In the genomic region with DNA sequence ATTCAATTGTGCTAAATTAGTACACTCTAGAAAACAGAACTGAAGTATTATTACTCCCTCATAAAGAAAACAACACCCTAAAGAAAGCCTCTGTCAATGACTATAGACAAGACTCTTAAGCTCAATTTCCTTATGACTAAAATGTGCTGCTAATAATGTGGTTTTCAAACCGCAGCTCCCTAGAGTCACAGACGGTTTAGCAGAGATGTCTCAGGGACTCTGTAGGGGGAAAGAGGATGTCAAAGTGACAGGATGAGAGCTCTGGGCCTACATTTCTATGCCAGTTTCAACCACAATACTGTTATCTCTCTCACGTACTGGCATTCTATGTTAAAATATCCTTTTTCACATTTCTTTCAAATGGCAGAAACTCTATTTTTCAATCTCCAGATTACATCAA, we compare ENCODE assay signal across 1 cellular context.
TF ChIP-seq lines count a peak whose summit lies in the region.

No MANE protein-coding gene starts in this region.

TF ChIP-seq in HepG2, 621 proteins besides CTCF, POLR2A, EP300 and RAD21:
- no peak for TF ChIP-seq ZSCAN22 (CRISPR knock-in tag; IDR thresholded peaks at IDR 0.05)
- TF ChIP-seq, protein P1, sequence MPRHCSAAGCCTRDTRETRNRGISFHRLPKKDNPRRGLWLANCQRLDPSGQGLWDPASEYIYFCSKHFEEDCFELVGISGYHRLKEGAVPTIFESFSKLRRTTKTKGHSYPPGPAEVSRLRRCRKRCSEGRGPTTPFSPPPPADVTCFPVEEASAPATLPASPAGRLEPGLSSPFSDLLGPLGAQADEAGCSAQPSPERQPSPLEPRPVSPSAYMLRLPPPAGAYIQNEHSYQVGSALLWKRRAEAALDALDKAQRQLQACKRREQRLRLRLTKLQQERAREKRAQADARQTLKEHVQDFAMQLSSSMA (CRISPR knock-in tag; IDR thresholded peaks at IDR 0.05), result no peak
- TF ChIP-seq, protein P2, sequence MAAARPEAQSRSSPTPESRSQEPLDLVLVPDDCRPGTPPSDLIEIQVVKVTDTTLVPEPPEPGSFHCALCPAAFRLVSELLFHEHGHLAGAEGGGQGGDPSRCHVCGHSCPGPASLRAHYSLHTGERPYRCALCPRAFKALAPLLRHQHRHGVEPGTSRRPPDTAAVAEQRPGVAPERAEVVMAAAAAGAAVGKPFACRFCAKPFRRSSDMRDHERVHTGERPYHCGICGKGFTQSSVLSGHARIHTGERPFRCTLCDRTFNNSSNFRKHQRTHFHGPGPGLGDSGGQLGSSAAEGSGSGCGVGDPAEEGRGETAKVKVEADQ (CRISPR knock-in tag; IDR thresholded peaks at IDR 0.05; ENCODE audit: borderline replicate concordance), result no peak
- TF ChIP-seq NFYC (CRISPR knock-in tag; IDR thresholded peaks at IDR 0.05), result no peak
- no peak for TF ChIP-seq ZNF326 (CRISPR knock-in tag; IDR thresholded peaks at IDR 0.05; ENCODE audit: borderline replicate concordance)
- no peak for TF ChIP-seq KLF6 (CRISPR knock-in tag; IDR thresholded peaks at IDR 0.05)
- no peak for TF ChIP-seq ARNT (IDR thresholded peaks at IDR 0.05)
- TF ChIP-seq HNRNPH1 (optimal IDR thresholded peaks at IDR 0.05; ENCODE audit: low read depth, low read length), result no peak
- TF ChIP-seq, protein P3, sequence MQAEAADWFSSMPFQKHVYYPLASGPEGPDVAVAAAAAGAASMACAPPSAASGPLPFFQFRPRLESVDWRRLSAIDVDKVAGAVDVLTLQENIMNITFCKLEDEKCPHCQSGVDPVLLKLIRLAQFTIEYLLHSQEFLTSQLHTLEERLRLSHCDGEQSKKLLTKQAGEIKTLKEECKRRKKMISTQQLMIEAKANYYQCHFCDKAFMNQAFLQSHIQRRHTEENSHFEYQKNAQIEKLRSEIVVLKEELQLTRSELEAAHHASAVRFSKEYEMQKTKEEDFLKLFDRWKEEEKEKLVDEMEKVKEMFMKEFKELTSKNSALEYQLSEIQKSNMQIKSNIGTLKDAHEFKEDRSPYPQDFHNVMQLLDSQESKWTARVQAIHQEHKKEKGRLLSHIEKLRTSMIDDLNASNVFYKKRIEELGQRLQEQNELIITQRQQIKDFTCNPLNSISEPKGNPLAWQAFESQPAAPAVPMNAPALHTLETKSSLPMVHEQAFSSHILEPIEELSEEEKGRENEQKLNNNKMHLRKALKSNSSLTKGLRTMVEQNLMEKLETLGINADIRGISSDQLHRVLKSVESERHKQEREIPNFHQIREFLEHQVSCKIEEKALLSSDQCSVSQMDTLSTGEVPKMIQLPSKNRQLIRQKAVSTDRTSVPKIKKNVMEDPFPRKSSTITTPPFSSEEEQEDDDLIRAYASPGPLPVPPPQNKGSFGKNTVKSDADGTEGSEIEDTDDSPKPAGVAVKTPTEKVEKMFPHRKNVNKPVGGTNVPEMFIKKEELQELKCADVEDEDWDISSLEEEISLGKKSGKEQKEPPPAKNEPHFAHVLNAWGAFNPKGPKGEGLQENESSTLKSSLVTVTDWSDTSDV (CRISPR knock-in tag; IDR thresholded peaks at IDR 0.05), result no peak
- TF ChIP-seq ERF (CRISPR knock-in tag; IDR thresholded peaks at IDR 0.05), result no peak
- TF ChIP-seq HNF4A (CRISPR knock-in tag; IDR thresholded peaks at IDR 0.05), result no peak
- TF ChIP-seq ZNF331 (CRISPR knock-in tag; IDR thresholded peaks at IDR 0.05), result no peak
- no peak for TF ChIP-seq ATF7 (IDR thresholded peaks at IDR 0.05)
- no peak for TF ChIP-seq ATF7 (CRISPR knock-in tag; IDR thresholded peaks at IDR 0.05)
- TF ChIP-seq ZNF816 (CRISPR knock-in tag; IDR thresholded peaks at IDR 0.05; ENCODE audit: borderline replicate concordance), result no peak
- TF ChIP-seq, protein P4, sequence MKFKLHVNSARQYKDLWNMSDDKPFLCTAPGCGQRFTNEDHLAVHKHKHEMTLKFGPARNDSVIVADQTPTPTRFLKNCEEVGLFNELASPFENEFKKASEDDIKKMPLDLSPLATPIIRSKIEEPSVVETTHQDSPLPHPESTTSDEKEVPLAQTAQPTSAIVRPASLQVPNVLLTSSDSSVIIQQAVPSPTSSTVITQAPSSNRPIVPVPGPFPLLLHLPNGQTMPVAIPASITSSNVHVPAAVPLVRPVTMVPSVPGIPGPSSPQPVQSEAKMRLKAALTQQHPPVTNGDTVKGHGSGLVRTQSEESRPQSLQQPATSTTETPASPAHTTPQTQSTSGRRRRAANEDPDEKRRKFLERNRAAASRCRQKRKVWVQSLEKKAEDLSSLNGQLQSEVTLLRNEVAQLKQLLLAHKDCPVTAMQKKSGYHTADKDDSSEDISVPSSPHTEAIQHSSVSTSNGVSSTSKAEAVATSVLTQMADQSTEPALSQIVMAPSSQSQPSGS (CRISPR knock-in tag; IDR thresholded peaks at IDR 0.05), result no peak
- no peak for TF ChIP-seq SKI (IDR thresholded peaks at IDR 0.05; ENCODE audit: partially characterized antibody)
- TF ChIP-seq ZNF557 (CRISPR knock-in tag; IDR thresholded peaks at IDR 0.05), result no peak
